Comparison of ENCODE assay signal across 8 cellular contexts in the genomic region with DNA sequence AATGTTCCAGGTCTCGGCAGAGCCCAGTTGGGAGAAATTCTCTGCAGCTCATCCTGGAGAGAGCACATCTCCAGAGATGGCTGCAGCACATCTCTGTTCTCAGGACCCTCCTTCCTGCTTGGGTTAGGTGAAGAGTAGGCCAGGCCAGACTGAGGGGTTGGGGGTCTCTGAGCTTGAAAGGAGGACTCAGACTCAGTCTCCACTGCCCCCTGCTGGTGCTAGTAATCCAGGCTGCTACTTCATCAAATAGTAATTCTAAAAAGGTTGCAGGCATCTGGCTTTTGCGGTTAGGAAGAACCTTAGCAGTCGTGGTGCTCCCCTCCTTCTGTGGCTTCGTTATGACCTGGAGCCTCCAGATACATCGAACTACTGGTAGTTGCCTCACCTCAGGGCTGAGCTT.
A peak's percentile ranks its signal among the peaks of the same experiment; 100 is the strongest.
DNase-seq lines count a peak whose midpoint lies in the region; ATAC-seq and TF ChIP-seq lines count a peak whose summit lies in the region.

No MANE protein-coding gene starts in this region.

- H3K4me3 ChIP-seq in HFF-Myc (replicated peaks; ENCODE audit: low read depth, low read length), result no peak overlapping the region

- DNase-seq in COR-L47 (lab: John Stamatoyannopoulos, UW), result peak; percentile 25
- no peak for DNase-seq in HFF-Myc (ENCODE audit: extremely low read depth, low read depth)
- DNase-seq in activated naive CD4-positive, alpha-beta T cell treated with anti-CD3 and anti-CD28 coated beads, Interleukin-2, amount 50 U/mL, for 16 hours, result peak; percentile 23
- peak; percentile 81 for DNase-seq in left kidney (ENCODE audit: low read depth, low spot score)
- DNase-seq in NCI-H2029 (lab: John Stamatoyannopoulos, UW), result no peak
- DNase-seq in activated CD8-positive, alpha-beta memory T cell treated with anti-CD3 and anti-CD28 coated beads for 24 hours, result no peak
- DNase-seq in T1000 (lab: John Stamatoyannopoulos, UW), result no peak

- ATAC-seq in HG02759 (IDR thresholded peaks at IDR 0.05; ENCODE audit: unreplicated experiment), result no peak

- peak; percentile 73 for TF ChIP-seq CTCF in HFF-Myc (IDR thresholded peaks at IDR 0.05; ENCODE audit: low read depth, low read length, missing control alignments)

Comparison
In these comparisons a context has a peak if more than half of its experiments do, and no peak if none do; other contexts are left out.
1. DNase-seq: peak in COR-L47 (single experiment), activated naive CD4-positive, alpha-beta T cell treated with anti-CD3 and anti-CD28 coated beads, Interleukin-2, amount 50 U/mL, for 16 hours (single experiment) and left kidney (single experiment); none in HFF-Myc (single experiment), NCI-H2029 (single experiment), activated CD8-positive, alpha-beta memory T cell treated with anti-CD3 and anti-CD28 coated beads for 24 hours (single experiment) and T1000 (single experiment).